Comparison of ENCODE assay signal across 8 cellular contexts in genomic region chr2:69565431-69565839, GRCh38.
DNase-seq lines count a peak whose midpoint lies in the region; FAIRE-seq and TF ChIP-seq lines count a peak whose summit lies in the region.

No MANE protein-coding gene starts in this region.

- H4K20me1 ChIP-seq in astrocyte (ENCODE audit: insufficient read depth, low read length): peaks cover 95% of the 10 kb centered on the region

- peak; percentile 28 for TF ChIP-seq RAD21 in Ishikawa (IDR thresholded peaks at IDR 0.05; ENCODE audit: low read depth)

- H3K79me2 ChIP-seq in astrocyte (ENCODE audit: insufficient read depth, low read length): peaks cover 89% of the 10 kb centered on the region

- H3K4me1 Mint-ChIP-seq in astrocyte (ENCODE audit: low read depth, unreplicated experiment): peaks cover 37% of the 10 kb centered on the region

- no peak overlapping the region for H3K27ac ChIP-seq in astrocyte (ENCODE audit: low read depth, low read length)

- H2AFZ ChIP-seq in astrocyte (ENCODE audit: low read depth, low read length): no peak overlapping the region

- H3K9ac ChIP-seq in astrocyte (ENCODE audit: low read length): no peak overlapping the region

- no peak overlapping the region for H3K4me3 Mint-ChIP-seq in astrocyte (ENCODE audit: unreplicated experiment)

- H3K9me3 Mint-ChIP-seq in astrocyte (ENCODE audit: unreplicated experiment): no peaks in the 10 kb centered on the region

- no peak overlapping the region for H3K4me3 ChIP-seq in GM12875 (ENCODE audit: low read depth, low read length)
- H3K4me3 ChIP-seq in astrocyte (ENCODE audit: insufficient read depth, low read depth, low read length): no peak overlapping the region
- no peak overlapping the region for H3K4me3 ChIP-seq in kidney epithelial cell (ENCODE audit: low read depth, low read length)

- FAIRE-seq in astrocyte (lab: Jason Lieb, UNC): no peak

- H3K9me3 ChIP-seq in astrocyte (ENCODE audit: insufficient read depth, low read depth, low read length): no peaks in the 10 kb centered on the region

- no peaks in the 10 kb centered on the region for H3K36me3 ChIP-seq in astrocyte (ENCODE audit: insufficient read depth, low read length)
- H3K36me3 ChIP-seq in kidney epithelial cell (ENCODE audit: control insufficient read depth, insufficient read depth, low read length): no peaks in the 10 kb centered on the region

- TF ChIP-seq CTCF in GM12875 (IDR thresholded peaks at IDR 0.05; ENCODE audit: borderline replicate concordance, insufficient read depth, low read depth, low read length): peak; percentile 93
- TF ChIP-seq CTCF in astrocyte (IDR thresholded peaks at IDR 0.05; ENCODE audit: insufficient read depth, low read depth, low read length): peak; percentile 78
- peak; percentile 71 for TF ChIP-seq CTCF in kidney epithelial cell (IDR thresholded peaks at IDR 0.05; ENCODE audit: insufficient read depth, low read length, poor library complexity, severe bottlenecking)

- DNase-seq in 8988T (peak; percentile 40), T-helper 22 cell (ENCODE audit: low read depth) (peak; percentile 29), astrocyte (ENCODE audit: low read depth) (no peak), kidney epithelial cell (ENCODE audit: low read depth) (no peak), epidermal melanocyte (ENCODE audit: insufficient read length, low spot score) (no peak)
- DNase-seq in stimulated activated CD4-positive, alpha-beta T cell treated with anti-CD3 and anti-CD28 coated beads, TNF-alpha, amount 100 ng/mL, for 4 hours (ENCODE audit: low read depth in 3 of 3): peak; percentile 37 to 46 (median 40)

- H3K27ac Mint-ChIP-seq in astrocyte (ENCODE audit: unreplicated experiment): no peak overlapping the region

- no peak for TF ChIP-seq EP300 in Ishikawa (IDR thresholded peaks at IDR 0.05; ENCODE audit: borderline replicate concordance)

- no peak overlapping the region for H3K4me2 ChIP-seq in astrocyte (ENCODE audit: low read length)

- H3K27me3 Mint-ChIP-seq in astrocyte (ENCODE audit: low read depth, unreplicated experiment): no peaks in the 10 kb centered on the region

- H3K4me1 ChIP-seq in astrocyte (ENCODE audit: insufficient read depth, low read length): peaks cover 12% of the 10 kb centered on the region

- H3K27me3 ChIP-seq in astrocyte (ENCODE audit: insufficient read depth, low read length): no peaks in the 10 kb centered on the region
- H3K27me3 ChIP-seq in kidney epithelial cell (ENCODE audit: control insufficient read depth, insufficient read depth, low read length): no peaks in the 10 kb centered on the region

- no peaks in the 10 kb centered on the region for H3K36me3 Mint-ChIP-seq in astrocyte (ENCODE audit: low read depth, unreplicated experiment)

TF ChIP-seq in Ishikawa, 13 proteins besides CTCF, POLR2A, EP300 and RAD21:
- no peak for TF ChIP-seq FOXM1 (IDR thresholded peaks at IDR 0.05; ENCODE audit: borderline replicate concordance, low read depth)
- no peak for TF ChIP-seq TAF1 (IDR thresholded peaks at IDR 0.05; ENCODE audit: low read depth)
- no peak for TF ChIP-seq ZBTB7A (IDR thresholded peaks at IDR 0.05; ENCODE audit: low read depth)
- TF ChIP-seq REST (IDR thresholded peaks at IDR 0.05; ENCODE audit: low read depth): no peak
- no peak for TF ChIP-seq NFIC (IDR thresholded peaks at IDR 0.05)
- TF ChIP-seq EGR1 (IDR thresholded peaks at IDR 0.05): no peak
- TF ChIP-seq TEAD4 (IDR thresholded peaks at IDR 0.05): no peak
- no peak for TF ChIP-seq TCF12 (IDR thresholded peaks at IDR 0.05; ENCODE audit: low read depth)
- TF ChIP-seq CEBPB (IDR thresholded peaks at IDR 0.05): no peak
- TF ChIP-seq USF1 (IDR thresholded peaks at IDR 0.05): no peak
- TF ChIP-seq CREB1 (IDR thresholded peaks at IDR 0.05; ENCODE audit: low read depth): no peak
- no peak for TF ChIP-seq MAX (IDR thresholded peaks at IDR 0.05)
- no peak for TF ChIP-seq YY1 (IDR thresholded peaks at IDR 0.05; ENCODE audit: low read depth)

Comparison
In these comparisons a context has a peak if more than half of its experiments do, and no peak if none do; other contexts are left out.
1. DNase-seq: peak in 8988T (single experiment), T-helper 22 cell (single experiment) and stimulated activated CD4-positive, alpha-beta T cell treated with anti-CD3 and anti-CD28 coated beads, TNF-alpha, amount 100 ng/mL, for 4 hours (3 of 3); none in astrocyte (single experiment), kidney epithelial cell (single experiment) and epidermal melanocyte (single experiment).
2. Peak in every context shown above with its lines, with median percentiles within 50 percentile points of each other: CTCF ChIP-seq.